Comparison of ENCODE assay signal across 36 cellular contexts in the genomic region with DNA sequence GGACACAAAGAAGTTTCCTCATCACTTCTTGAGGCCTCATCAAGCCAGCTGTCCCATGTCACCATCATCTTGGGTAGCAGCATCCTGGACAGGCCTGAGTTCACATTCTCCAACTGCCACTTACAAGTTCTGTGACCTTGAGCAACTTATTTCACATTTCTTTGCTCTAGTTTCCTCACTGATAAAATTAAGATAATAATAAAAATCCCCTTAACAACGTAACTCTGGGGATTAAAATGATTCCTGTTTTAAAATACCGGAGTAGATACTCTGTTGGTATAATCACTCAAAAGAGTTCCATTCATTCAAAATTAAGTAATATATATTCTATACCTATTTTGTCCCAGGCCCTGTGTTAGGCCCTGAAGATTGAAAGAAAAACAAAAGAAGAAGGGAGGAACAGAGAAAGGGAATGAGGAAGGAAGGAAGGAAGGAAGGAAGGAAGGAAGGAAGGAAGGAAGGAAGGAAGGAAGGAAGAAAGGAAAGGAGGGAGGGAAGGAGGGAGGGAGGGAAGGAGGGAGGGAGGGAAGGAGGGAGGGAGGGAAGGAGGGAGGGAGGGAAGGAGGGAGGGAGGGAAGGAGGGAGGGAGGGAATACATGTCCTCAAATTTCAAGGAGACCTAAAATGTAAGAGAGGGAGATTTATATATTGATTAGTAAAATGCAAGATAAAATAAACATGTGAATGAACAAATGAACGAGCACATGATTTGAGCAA. TPM values are rescaled to one million over a fixed set of nuclear protein-coding genes. Genes with fewer than 3 reads are reported as not detected.
"Had no signal": no experiment of that assay in that cellular context is flagged by ENCODE, and none has a peak within 500 bp of the region (broad histone marks: within the 10 kb centered on the region; RNA-seq: fewer than 3 reads in every experiment).

No MANE protein-coding gene starts in this region.

- H3K4me3 ChIP-seq: adrenal gland, body of pancreas, breast epithelium, cardiac muscle cell, colonic mucosa, dorsolateral prefrontal cortex, esophagus squamous epithelium, gastroesophageal sphincter, heart right ventricle had no signal

- H3K9me3 ChIP-seq: adrenal gland, body of pancreas, breast epithelium, colonic mucosa, esophagus squamous epithelium, gastroesophageal sphincter, heart right ventricle had no signal

- DNase-seq: activated CD4-positive, alpha-beta memory T cell treated with anti-CD3 and anti-CD28 coated beads for 36 hours; activated CD4-positive, alpha-beta T cell treated with anti-CD3 and anti-CD28 coated beads for 36 hours; activated CD4-positive, alpha-beta T cell treated with anti-CD3 and anti-CD28 coated beads, Interleukin-2, amount 10 ng/mL, durations not matched to agents 24 days and 14 days; activated CD4-positive, CD25-positive, alpha-beta regulatory T cell; activated CD4-positive, CD25-positive, alpha-beta regulatory T cell treated with anti-CD3 and anti-CD28 coated beads, Interleukin-2, amount 50 U/mL, for 72 hours; activated CD8-positive, alpha-beta memory T cell treated with anti-CD3 and anti-CD28 coated beads, Interleukin-2, amount 10 ng/mL, durations not matched to agents 7 days and 5 days; activated CD8-positive, alpha-beta memory T cell treated with anti-CD3 and anti-CD28 coated beads, Interleukin-2, amount 50 U/mL, for 4 hours; activated CD8-positive, alpha-beta T cell treated with anti-CD3 and anti-CD28 coated beads, Interleukin-2, amount 10 ng/mL, durations not matched to agents 7 days and 5 days; activated effector memory CD4-positive, alpha-beta T cell treated with anti-CD3 and anti-CD28 coated beads, Interleukin-2, amount 50 U/mL, for 16 hours; activated naive CD4-positive, alpha-beta T cell treated with anti-CD3 and anti-CD28 coated beads for 36 hours; activated naive CD8-positive, alpha-beta T cell treated with anti-CD3 and anti-CD28 coated beads for 36 hours; activated naive CD8-positive, alpha-beta T cell treated with anti-CD3 and anti-CD28 coated beads, Interleukin-2, amount 50 U/mL, for 24 hours; activated T-cell treated with anti-CD3 and anti-CD28 coated beads, Interleukin-2, amount 50 U/mL, for 1 hour; activated T-cell treated with anti-CD3 and anti-CD28 coated beads, Interleukin-2, amount 50 U/mL, for 48 hours; adrenal gland; amygdala; aorta; body of pancreas; central memory CD4-positive, alpha-beta T cell; cerebellar nuclear complex; colonic mucosa; dorsolateral prefrontal cortex; effector memory CD4-positive, alpha-beta T cell; endodermal cell; esophagus squamous epithelium; foreskin melanocyte; heart right ventricle; T-helper 1 cell; T-helper 17 cell; T1000 had no signal

- ATAC-seq: activated CD4-positive, alpha-beta T cell treated with anti-CD3 and anti-CD28 coated beads for 36 hours; activated CD8-positive, alpha-beta memory T cell treated with anti-CD3 and anti-CD28 coated beads, Interleukin-2, amount 10 ng/mL, durations not matched to agents 7 days and 5 days; activated CD8-positive, alpha-beta T cell treated with anti-CD3 and anti-CD28 coated beads, Interleukin-2, amount 10 ng/mL, durations not matched to agents 7 days and 5 days; activated naive CD8-positive, alpha-beta T cell treated with anti-CD3 and anti-CD28 coated beads, Interleukin-2, amount 50 U/mL, for 24 hours; body of pancreas; gastroesophageal sphincter; heart right ventricle; T-helper 17 cell had no signal

- H3K27ac ChIP-seq: adrenal gland, body of pancreas, breast epithelium, cardiac muscle cell, colonic mucosa, dorsolateral prefrontal cortex, esophagus squamous epithelium, gastroesophageal sphincter, heart right ventricle had no signal

- H3K36me3 ChIP-seq: adrenal gland, breast epithelium, cardiac muscle cell, colonic mucosa, esophagus squamous epithelium, gastroesophageal sphincter, heart right ventricle had no signal

- H3K27me3 ChIP-seq: adrenal gland, body of pancreas, breast epithelium, colonic mucosa, esophagus squamous epithelium, gastroesophageal sphincter, heart right ventricle had no signal

- H3K4me1 ChIP-seq: adrenal gland, body of pancreas, breast epithelium, colonic mucosa, esophagus squamous epithelium, gastroesophageal sphincter, heart right ventricle had no signal

RNA-seq across cellular contexts. Expression of gene NCKAP5, which starts 42.4 kb away (rescaled TPM):
- total RNA-seq: activated CD4-positive, alpha-beta memory T cell treated with anti-CD3 and anti-CD28 coated beads for 36 hours; activated CD4-positive, alpha-beta T cell treated with anti-CD3 and anti-CD28 coated beads for 36 hours; activated CD4-positive, alpha-beta T cell treated with anti-CD3 and anti-CD28 coated beads, Interleukin-2, amount 10 ng/mL, durations not matched to agents 24 days and 14 days; activated CD8-positive, alpha-beta memory T cell treated with anti-CD3 and anti-CD28 coated beads for 36 hours; activated CD8-positive, alpha-beta memory T cell treated with anti-CD3 and anti-CD28 coated beads, Interleukin-2, amount 10 ng/mL, durations not matched to agents 7 days and 5 days; activated CD8-positive, alpha-beta T cell treated with anti-CD3 and anti-CD28 coated beads, Interleukin-2, amount 10 ng/mL, durations not matched to agents 7 days and 5 days; activated naive CD4-positive, alpha-beta T cell treated with anti-CD3 and anti-CD28 coated beads for 36 hours; activated naive CD8-positive, alpha-beta T cell treated with anti-CD3 and anti-CD28 coated beads for 36 hours; activated T-helper 1 cell treated with anti-CD3 and anti-CD28 coated beads, Interleukin-12 subunit alpha, Interleukin-12 subunit beta, Interleukin-2, Interleukin-4 antibody, amounts not matched to agents 30 ng/mL and 10 ng/mL and 1 ng/mL, durations not matched to agents 14 hours and 24 hours and 36 hours; activated T-helper 2 cell treated with anti-CD3 and anti-CD28 coated beads, Interferon-gamma antibody, Interleukin-2, Interleukin-4, amounts not matched to agents 10 μg/mL and 5 μg/mL and 100 μg/mL, durations not matched to agents 14 hours and 24 hours and 36 hours; T-helper 17 cell had no signal
